ENCODE assay signal across 6 cellular contexts in the genomic region with DNA sequence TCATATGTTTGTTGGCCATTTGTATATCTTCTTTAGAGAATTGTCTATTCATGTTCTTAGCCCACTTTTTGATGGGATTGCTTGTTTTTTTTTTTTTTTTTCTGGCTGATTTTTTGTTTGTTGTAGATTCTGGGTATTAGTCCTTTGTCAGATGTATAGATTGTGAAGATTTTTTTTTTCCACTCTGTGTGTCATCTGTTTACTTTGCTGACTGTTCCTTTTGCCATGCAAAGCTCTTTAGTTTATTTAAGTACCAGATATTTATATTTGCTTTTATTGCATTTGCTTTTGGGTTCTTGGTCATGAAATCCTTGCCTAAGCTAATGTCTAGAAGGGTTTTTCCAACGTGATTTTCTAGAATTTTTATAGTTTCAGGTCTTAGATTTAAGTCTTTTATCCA.
DNase-seq lines count a peak whose midpoint lies in the region; ATAC-seq, FAIRE-seq and TF ChIP-seq lines count a peak whose summit lies in the region.
"Not testable (repeated sequence)": the region's sequence is repeated elsewhere in the genome, so short reads cannot be mapped to it uniquely, and the experiment has no call there.

No MANE protein-coding gene starts in this region.

- peak overlapping the region; percentile 69 for H3K27ac ChIP-seq in PC-3 (ENCODE audit: low read length)

- H3K27ac Mint-ChIP-seq in MCF 10A (ENCODE audit: low read depth, unreplicated experiment) = peak overlapping the region; percentile 35

- peak; percentile 85 for ATAC-seq in PC-3

- not testable (repeated sequence) for H3F3A ChIP-seq in PC-3 (ENCODE audit: low read length, unreplicated experiment)

- H3K27me3 Mint-ChIP-seq in MCF 10A (ENCODE audit: insufficient read depth, unreplicated experiment) = not testable (repeated sequence)

- not testable (repeated sequence) for H4K20me1 ChIP-seq in PC-3 (ENCODE audit: low read length)

- H3K9me3 Mint-ChIP-seq in MCF 10A (ENCODE audit: unreplicated experiment) = not testable (repeated sequence)

- not testable (repeated sequence) for BruUV-seq in PC-3 (replicated peaks; lab: Mats Ljungman, UMichigan); MCF 10A (replicated peaks; lab: Mats Ljungman, UMichigan)

- peaks cover 19% of the 10 kb centered on the region for H3K4me1 Mint-ChIP-seq in MCF 10A (ENCODE audit: insufficient read depth, unreplicated experiment)

- H3K4me1 ChIP-seq in PC-3 (ENCODE audit: insufficient read depth, low read length) = peaks cover 11% of the 10 kb centered on the region

- H3K9me2 ChIP-seq in PC-3 (replicated peaks; ENCODE audit: low read length) = not testable (repeated sequence)

- not testable (repeated sequence) for H3K4me3 Mint-ChIP-seq in MCF 10A (ENCODE audit: unreplicated experiment)

- not testable (repeated sequence) for H3K9ac ChIP-seq in PC-3 (ENCODE audit: low read length)

- H2AFZ ChIP-seq in PC-3 (ENCODE audit: low read length) = not testable (repeated sequence)

- DNase-seq in DMS53 (lab: John Stamatoyannopoulos, UW) (peak; percentile 76), DMS53 treated with DMSO at 0.1 percent for 48 hours (lab: John Stamatoyannopoulos, UW; ENCODE audit: unreplicated experiment) (peak; percentile 58), PC-3 (peak; percentile 82), bronchial epithelial cell (ENCODE audit: low read depth) (peak; percentile 75), epithelial cell of esophagus (ENCODE audit: low read depth) (peak; percentile 40)
- not testable (repeated sequence) for DNase-seq in MCF 10A (ENCODE audit: unreplicated experiment)

- not testable (repeated sequence) for H3K27me3 ChIP-seq in PC-3 (ENCODE audit: low read length); bronchial epithelial cell (ENCODE audit: control insufficient read depth, insufficient read depth, low read length)

- CTCF ChIA-PET in PC-3 (lab: Charles Lee) (interaction anchor here (0.6 to 0.9 kb wide), 3 partner anchors 43 to 192 kb away, joined by 3 to 13 read pairs (median 7); no protein-coding TSS in a partner anchor), MCF 10A (lab: Yijun Ruan, JAX) (interaction anchor here (0.6 kb wide), 2 partner anchors 8 to 42 kb away, joined by 3 to 6 read pairs; no protein-coding TSS in a partner anchor)

- POLR2A ChIA-PET in PC-3 (lab: Charles Lee; ENCODE audit: unreplicated experiment) = not testable (repeated sequence)
- POLR2A ChIA-PET in MCF 10A (lab: Yijun Ruan, JAX) = interaction anchor here (0.6 kb wide), 1 partner anchor 112 kb away, joined by 4 read pairs; no protein-coding TSS in a partner anchor

- not testable (repeated sequence) for FAIRE-seq in bronchial epithelial cell (lab: Jason Lieb, UNC)

- not testable (repeated sequence) for H3K4me2 ChIP-seq in PC-3 (ENCODE audit: low read length)

- intact Hi-C loops in PC-3 (cut with micrococcal nuclease); MCF 10A (cut with micrococcal nuclease): not testable (repeated sequence)

- not testable (repeated sequence) for H3K4me3 ChIP-seq in PC-3 (ENCODE audit: low read length); bronchial epithelial cell (ENCODE audit: low read depth, low read length); epithelial cell of esophagus (ENCODE audit: low read length)

- H3K36me3 ChIP-seq in PC-3 (ENCODE audit: low read depth, low read length); bronchial epithelial cell (ENCODE audit: control insufficient read depth, insufficient read depth, low read length): not testable (repeated sequence)

- TF ChIP-seq CTCF in PC-3 (conservative IDR thresholded peaks at IDR 0.05; ENCODE audit: low read depth, low read length); MCF 10A (IDR thresholded peaks at IDR 0.05; ENCODE audit: unreplicated experiment); bronchial epithelial cell (IDR thresholded peaks at IDR 0.05; ENCODE audit: insufficient read depth, low read length, severe bottlenecking); epithelial cell of esophagus (IDR thresholded peaks at IDR 0.05; ENCODE audit: insufficient read depth, low read depth, low read length, missing control alignments): not testable (repeated sequence)

- not testable (repeated sequence) for H3K9me3 ChIP-seq in PC-3 (ENCODE audit: low read length)

- not testable (repeated sequence) for H3K36me3 Mint-ChIP-seq in MCF 10A (ENCODE audit: insufficient read depth, unreplicated experiment)

- H3K79me2 ChIP-seq in PC-3 (ENCODE audit: low read length) = not testable (repeated sequence)
